Comparison of ENCODE assay signal across 33 cellular contexts in the genomic region with DNA sequence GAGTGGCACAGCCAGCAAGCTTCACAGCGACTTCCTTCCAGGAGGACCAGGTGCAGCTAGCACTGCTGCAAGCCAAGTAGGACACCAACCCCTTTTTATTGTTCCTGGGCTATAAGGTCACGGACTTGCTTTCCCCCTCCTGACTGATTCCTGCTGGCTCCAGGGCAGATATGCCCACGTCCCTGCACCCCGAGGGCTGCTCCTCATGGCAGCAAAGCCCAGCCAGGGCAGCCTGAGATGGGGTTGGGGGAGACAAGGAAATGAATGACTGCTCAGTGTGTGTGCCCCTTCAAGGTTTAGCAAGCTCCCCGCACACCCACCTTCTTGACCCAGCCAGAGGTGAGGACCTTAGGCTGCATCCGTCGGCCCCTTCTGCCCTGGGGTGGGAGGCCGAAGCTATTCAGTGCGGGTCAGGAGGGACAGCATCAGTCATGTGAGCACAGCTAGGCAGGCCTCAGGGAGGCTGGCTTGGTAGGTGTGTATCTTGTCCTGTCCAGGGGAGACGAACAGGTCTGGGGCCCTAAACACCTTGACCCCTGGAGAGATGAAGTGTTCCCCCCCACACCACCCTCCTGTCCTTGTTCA.
"Had no signal": no experiment of that assay in that cellular context is flagged by ENCODE, and none has a peak within 500 bp of the region (broad histone marks: within the 10 kb centered on the region; RNA-seq: fewer than 3 reads in every experiment).

No MANE protein-coding gene starts in this region.

- H3K36me3 Mint-ChIP-seq: activated CD8-positive, alpha-beta memory T cell treated with anti-CD3 and anti-CD28 coated beads, Interleukin-2, amount 10 ng/mL, durations not matched to agents 7 days and 5 days; activated naive CD8-positive, alpha-beta T cell treated with anti-CD3 and anti-CD28 coated beads for 36 hours had no signal

- ATAC-seq: activated T-cell treated with anti-CD3 and anti-CD28 coated beads, Interleukin-2, amount 50 U/mL, for 72 hours; activated T-helper 17 cell treated with anti-CD3 and anti-CD28 coated beads, Interleukin-2, amount 50 U/mL, for 72 hours; Panc1 had no signal

- H3K27ac Mint-ChIP-seq: activated CD4-positive, alpha-beta memory T cell treated with anti-CD3 and anti-CD28 coated beads, Interleukin-2, amount 10 ng/mL, durations not matched to agents 7 days and 5 days; activated CD8-positive, alpha-beta memory T cell treated with anti-CD3 and anti-CD28 coated beads, Interleukin-2, amount 10 ng/mL, durations not matched to agents 7 days and 5 days; activated naive CD8-positive, alpha-beta T cell treated with anti-CD3 and anti-CD28 coated beads for 36 hours; activated T-cell treated with anti-CD3 and anti-CD28 coated beads, Interleukin-2, amount 50 U/mL, for 72 hours; activated T-helper 17 cell treated with anti-CD3 and anti-CD28 coated beads, Interleukin-2, amount 50 U/mL, for 72 hours had no signal

- H3K4me1 ChIP-seq: SJCRH30 had no signal

- H3K36me3 ChIP-seq: brain microvascular endothelial cell, cardiac muscle cell, SJCRH30, WERI-Rb-1 had no signal

- H3K27ac ChIP-seq: brain microvascular endothelial cell, cardiac muscle cell, SJCRH30, SK-N-MC, WERI-Rb-1 had no signal

- H3K27me3 ChIP-seq: brain microvascular endothelial cell, cardiac muscle cell, SJCRH30 had no signal

- H3K4me3 Mint-ChIP-seq: activated CD4-positive, alpha-beta memory T cell treated with anti-CD3 and anti-CD28 coated beads, Interleukin-2, amount 10 ng/mL, durations not matched to agents 7 days and 5 days; activated CD8-positive, alpha-beta memory T cell treated with anti-CD3 and anti-CD28 coated beads, Interleukin-2, amount 10 ng/mL, durations not matched to agents 7 days and 5 days; activated naive CD8-positive, alpha-beta T cell treated with anti-CD3 and anti-CD28 coated beads for 36 hours; activated T-cell treated with anti-CD3 and anti-CD28 coated beads, Interleukin-2, amount 50 U/mL, for 72 hours; activated T-helper 17 cell treated with anti-CD3 and anti-CD28 coated beads, Interleukin-2, amount 50 U/mL, for 72 hours had no signal

- H3K9me3 Mint-ChIP-seq: activated CD4-positive, alpha-beta memory T cell treated with anti-CD3 and anti-CD28 coated beads, Interleukin-2, amount 10 ng/mL, durations not matched to agents 7 days and 5 days; activated T-cell treated with anti-CD3 and anti-CD28 coated beads, Interleukin-2, amount 50 U/mL, for 72 hours had no signal

- DNase-seq: activated CD4-positive, alpha-beta memory T cell treated with anti-CD3 and anti-CD28 coated beads, Interleukin-2, amount 10 ng/mL, durations not matched to agents 7 days and 5 days; activated CD4-positive, alpha-beta T cell treated with anti-CD3 and anti-CD28 coated beads for 1 hour; activated CD4-positive, alpha-beta T cell treated with anti-CD3 and anti-CD28 coated beads for 48 hours; activated CD4-positive, CD25-positive, alpha-beta regulatory T cell; activated CD8-positive, alpha-beta memory T cell treated with anti-CD3 and anti-CD28 coated beads for 24 hours; activated CD8-positive, alpha-beta memory T cell treated with anti-CD3 and anti-CD28 coated beads, Interleukin-2, amount 10 ng/mL, durations not matched to agents 7 days and 5 days; activated CD8-positive, alpha-beta memory T cell treated with anti-CD3 and anti-CD28 coated beads, Interleukin-2, amount 50 U/mL, for 48 hours; activated effector memory CD4-positive, alpha-beta T cell treated with anti-CD3 and anti-CD28 coated beads, Interleukin-2, amount 50 U/mL, for 16 hours; activated naive CD4-positive, alpha-beta T cell; activated naive CD4-positive, alpha-beta T cell treated with anti-CD3 and anti-CD28 coated beads, Interleukin-2, amount 50 U/mL, for 16 hours; activated naive CD8-positive, alpha-beta T cell treated with anti-CD3 and anti-CD28 coated beads for 36 hours; activated T-cell treated with anti-CD3 and anti-CD28 coated beads, Interleukin-2, amount 50 U/mL, for 72 hours; amniotic stem cell; brain microvascular endothelial cell; Karpas-422; KBM-7; NCI-H1105 treated with DMSO at 0.1 percent for 48 hours; NCI-H1436; NCI-H1694; NCI-H1930; NCI-H2081 treated with DMSO at 0.1 percent for 48 hours; NCI-H226; NCI-H446 treated with DMSO at 0.1 percent for 48 hours; NCI-H524; NCI-H69; SHP77; SJCRH30; T1000; WERI-Rb-1 had no signal

- H3K4me1 Mint-ChIP-seq: activated CD4-positive, alpha-beta memory T cell treated with anti-CD3 and anti-CD28 coated beads, Interleukin-2, amount 10 ng/mL, durations not matched to agents 7 days and 5 days; activated CD8-positive, alpha-beta memory T cell treated with anti-CD3 and anti-CD28 coated beads, Interleukin-2, amount 10 ng/mL, durations not matched to agents 7 days and 5 days; activated naive CD8-positive, alpha-beta T cell treated with anti-CD3 and anti-CD28 coated beads for 36 hours had no signal

- H3K27me3 Mint-ChIP-seq: activated CD4-positive, alpha-beta memory T cell treated with anti-CD3 and anti-CD28 coated beads, Interleukin-2, amount 10 ng/mL, durations not matched to agents 7 days and 5 days; activated CD8-positive, alpha-beta memory T cell treated with anti-CD3 and anti-CD28 coated beads, Interleukin-2, amount 10 ng/mL, durations not matched to agents 7 days and 5 days; activated naive CD8-positive, alpha-beta T cell treated with anti-CD3 and anti-CD28 coated beads for 36 hours had no signal

- H3K9me3 ChIP-seq: SJCRH30 had no signal

- H3K4me3 ChIP-seq: cardiac muscle cell, SJCRH30, SK-N-MC had no signal
